ENCODE assay signal across 23 cellular contexts in genomic region chr13:55977436-55977835, GRCh38.
DNase-seq lines count a peak whose midpoint lies in the region; ATAC-seq, FAIRE-seq and TF ChIP-seq lines count a peak whose summit lies in the region.
"Had no signal": no experiment of that assay in that cellular context is flagged by ENCODE, and none has a peak within 500 bp of the region (broad histone marks: within the 10 kb centered on the region; RNA-seq: fewer than 3 reads in every experiment).

No MANE protein-coding gene starts in this region.

- H3K27ac Mint-ChIP-seq in stimulated activated memory B cell treated with anti-CD40 and anti-IgM and Interleukin-4, amounts not matched to agents 10 μg/mL and 1 μg/mL and 100 μg/mL, for 72 hours: no peak overlapping the region
- H3K27ac Mint-ChIP-seq: B cell; CD4-positive, CD25-positive, alpha-beta regulatory T cell; CD8-positive, alpha-beta T cell; HFFc6 had no signal

- H3K9me3 Mint-ChIP-seq in stimulated activated memory B cell treated with anti-CD40 and anti-IgM and Interleukin-4, amounts not matched to agents 10 μg/mL and 1 μg/mL and 100 μg/mL, for 72 hours: peaks cover 7% of the 10 kb centered on the region

- H3K9me3 ChIP-seq in kidney (ENCODE audit: control insufficient read depth in 1 of 2, low read length in 2 of 2): peaks cover 0 to 9% of the 10 kb centered on the region in 2 donors
- H3K9me3 ChIP-seq: HAP-1 had no signal

- intact Hi-C loops in Right ventricle myocardium inferior (cut with DNase I): no loop called here
- intact Hi-C loops in cardiac septum (cut with DNase I): no loop called here
- intact Hi-C loops in kidney (cut with DNase I): no loop called here

- DNase-seq in Right ventricle myocardium inferior (ENCODE audit: missing footprints) (peak; percentile 20), cardiac septum (ENCODE audit: low spot score) (no peak), kidney (peak; percentile 33)
- DNase-seq: Caco-2; CD4-positive, CD25-positive, alpha-beta regulatory T cell; CD8-positive, alpha-beta T cell; DMS79; EL; GDM1; GOT3; HFFc6 had no signal

- ATAC-seq in Right ventricle myocardium inferior: no peak
- ATAC-seq in stimulated activated memory B cell treated with anti-CD40 and anti-IgM and Interleukin-4, amounts not matched to agents 10 μg/mL and 1 μg/mL and 100 μg/mL, for 72 hours: peak; percentile 47
- no peak for ATAC-seq in GM18511 (IDR thresholded peaks at IDR 0.05; ENCODE audit: unreplicated experiment)
- no peak for ATAC-seq in GM18502 (IDR thresholded peaks at IDR 0.05; ENCODE audit: poor library complexity, unreplicated experiment)
- ATAC-seq: CD8-positive, alpha-beta T cell; GM12878 had no signal

- no peak overlapping the region for H3K9ac ChIP-seq in kidney (ENCODE audit: low read length in 2 of 2)
- H3K9ac ChIP-seq: BLaER1 had no signal

- H3K36me3 ChIP-seq in kidney (ENCODE audit: control insufficient read depth in 1 of 2, insufficient read depth in 2 of 2, low read length in 2 of 2): no peaks in the 10 kb centered on the region
- H3K36me3 ChIP-seq: BLaER1, HAP-1 had no signal

- no peak overlapping the region for H3K4me3 ChIP-seq in kidney (ENCODE audit: low read length in 2 of 2)
- H3K4me3 ChIP-seq: BLaER1, GM12878, HAP-1 had no signal

- no peaks in the 10 kb centered on the region for H3K4me1 Mint-ChIP-seq in stimulated activated memory B cell treated with anti-CD40 and anti-IgM and Interleukin-4, amounts not matched to agents 10 μg/mL and 1 μg/mL and 100 μg/mL, for 72 hours
- H3K4me1 Mint-ChIP-seq: B cell; CD4-positive, CD25-positive, alpha-beta regulatory T cell had no signal

- no peaks in the 10 kb centered on the region for H3K4me1 ChIP-seq in kidney (ENCODE audit: control insufficient read depth in 1 of 2, insufficient read depth in 1 of 2, low read depth in 1 of 2, low read length in 2 of 2)
- H3K4me1 ChIP-seq: BLaER1, Caco-2, HAP-1 had no signal

- no peak for FAIRE-seq in kidney (lab: Jason Lieb, UNC)
- FAIRE-seq: A204.1, GM12878, GM18507, H54 had no signal

- TF ChIP-seq CTCF in kidney (IDR thresholded peaks at IDR 0.05; ENCODE audit: borderline replicate concordance, extremely low read depth, insufficient read depth): no peak

- H3K27ac ChIP-seq in kidney (ENCODE audit: low read depth in 2 of 2, low read length in 2 of 2): no peak overlapping the region
- H3K27ac ChIP-seq: 22Rv1, BLaER1, C4-2B had no signal

- no peaks in the 10 kb centered on the region for H3K36me3 Mint-ChIP-seq in stimulated activated memory B cell treated with anti-CD40 and anti-IgM and Interleukin-4, amounts not matched to agents 10 μg/mL and 1 μg/mL and 100 μg/mL, for 72 hours
- H3K36me3 Mint-ChIP-seq: CD4-positive, CD25-positive, alpha-beta regulatory T cell; CD8-positive, alpha-beta T cell had no signal

- no peaks in the 10 kb centered on the region for H3K27me3 Mint-ChIP-seq in stimulated activated memory B cell treated with anti-CD40 and anti-IgM and Interleukin-4, amounts not matched to agents 10 μg/mL and 1 μg/mL and 100 μg/mL, for 72 hours
- H3K27me3 Mint-ChIP-seq: B cell; CD4-positive, CD25-positive, alpha-beta regulatory T cell had no signal

- H3K4me3 Mint-ChIP-seq in stimulated activated memory B cell treated with anti-CD40 and anti-IgM and Interleukin-4, amounts not matched to agents 10 μg/mL and 1 μg/mL and 100 μg/mL, for 72 hours: no peak overlapping the region
- H3K4me3 Mint-ChIP-seq: B cell; CD4-positive, CD25-positive, alpha-beta regulatory T cell; CD8-positive, alpha-beta T cell; HFFc6 had no signal
